20 cellular contexts compared by ENCODE assay signal in genomic region chr12:132397934-132398385, GRCh38.
DNase-seq lines count a peak whose midpoint lies in the region; ATAC-seq, FAIRE-seq and TF ChIP-seq lines count a peak whose summit lies in the region.
"Had no signal": no experiment of that assay in that cellular context is flagged by ENCODE, and none has a peak within 500 bp of the region (broad histone marks: within the 10 kb centered on the region; RNA-seq: fewer than 3 reads in every experiment).

No MANE protein-coding gene starts in this region.

- no peak overlapping the region for H3K4me3 ChIP-seq in heart right ventricle
- H3K4me3 ChIP-seq in HEK293 (ENCODE audit: low read depth, low read length) = no peak overlapping the region
- H3K4me3 ChIP-seq in kidney (ENCODE audit: low read length in 2 of 2) = no peak overlapping the region
- H3K4me3 ChIP-seq in spleen = no peak overlapping the region
- H3K4me3 ChIP-seq in vagina = no peak overlapping the region
- H3K4me3 ChIP-seq in HAP-1 = no peak overlapping the region
- H3K4me3 ChIP-seq: A549 had no signal

- no peaks in the 10 kb centered on the region for H3K4me1 ChIP-seq in heart right ventricle
- H3K4me1 ChIP-seq in HEK293 (ENCODE audit: control insufficient read depth, insufficient read depth, low read length) = no peaks in the 10 kb centered on the region
- no peaks in the 10 kb centered on the region for H3K4me1 ChIP-seq in kidney (ENCODE audit: control insufficient read depth in 1 of 2, insufficient read depth in 1 of 2, low read depth in 1 of 2, low read length in 2 of 2)
- H3K4me1 ChIP-seq in spleen = no peaks in the 10 kb centered on the region
- no peaks in the 10 kb centered on the region for H3K4me1 ChIP-seq in vagina
- no peaks in the 10 kb centered on the region for H3K4me1 ChIP-seq in HAP-1

- intact Hi-C loops in Right ventricle myocardium inferior (cut with DNase I) (no loop called here), heart right ventricle (cut with DNase I) (no loop called here), kidney (cut with DNase I) (no loop called here), spleen (cut with DNase I; ENCODE audit: low total_unique reads) (no loop called here), vagina (cut with DNase I) (no loop called here)

- FAIRE-seq in kidney (lab: Jason Lieb, UNC) = no peak
- FAIRE-seq: A549, H54, RCC 7860 had no signal

- no peaks in the 10 kb centered on the region for H3K36me3 ChIP-seq in heart right ventricle
- H3K36me3 ChIP-seq in HEK293 (ENCODE audit: control insufficient read depth in 2 of 2, insufficient read depth in 1 of 2, low read length in 2 of 2) = no peaks in the 10 kb centered on the region
- no peaks in the 10 kb centered on the region for H3K36me3 ChIP-seq in kidney (ENCODE audit: control insufficient read depth in 1 of 2, insufficient read depth in 2 of 2, low read length in 2 of 2)
- H3K36me3 ChIP-seq in spleen = no peaks in the 10 kb centered on the region
- no peaks in the 10 kb centered on the region for H3K36me3 ChIP-seq in vagina
- no peaks in the 10 kb centered on the region for H3K36me3 ChIP-seq in HAP-1 (replicated peaks)

- H3K27me3 ChIP-seq in heart right ventricle (peaks cover 18 to 82% (median 63%) of the 10 kb centered on the region in 7 donors), spleen (replicated peaks in 1 of 7) (peaks cover 0 to 87% (median 54%) of the 10 kb centered on the region in 7 donors), vagina (peaks cover 5% of the 10 kb centered on the region), HAP-1 (ENCODE audit: low read depth) (peaks cover 30% of the 10 kb centered on the region)

- H3K9ac ChIP-seq in kidney (ENCODE audit: low read length in 2 of 2) = no peak overlapping the region

- DNase-seq in Right ventricle myocardium inferior (ENCODE audit: missing footprints) = peak; percentile 54
- no peak for DNase-seq in heart right ventricle
- DNase-seq in kidney = peak; percentile 60
- DNase-seq in spleen = peak; percentile 54
- no peak for DNase-seq in vagina (ENCODE audit: extremely low spot score in 2 of 2)
- no peak for DNase-seq in HAP-1 (ENCODE audit: low spot score in 2 of 2)
- DNase-seq: EL, GF-D8, HFFc6, Kasumi-1, NCI-H1417 treated with DMSO at 0.1 percent for 48 hours, NCI-H1930, NCI-H226, NCI-H524, SHP77 had no signal

- no peak for TF ChIP-seq CTCF in heart right ventricle (IDR thresholded peaks at IDR 0.05)
- no peak for TF ChIP-seq CTCF in HEK293 (tag by site-specific recombination; IDR thresholded peaks at IDR 0.05)
- no peak for TF ChIP-seq CTCF in kidney (IDR thresholded peaks at IDR 0.05; ENCODE audit: borderline replicate concordance, extremely low read depth, insufficient read depth)
- no peak for TF ChIP-seq CTCF in spleen (IDR thresholded peaks at IDR 0.05 in 8 of 11, conservative IDR thresholded peaks at IDR 0.05 in 3 of 11)
- no peak for TF ChIP-seq CTCF in vagina (IDR thresholded peaks at IDR 0.05)

- POLR2A ChIA-PET in HEK293 (lab: Yijun Ruan, JAX) = no interaction called here

- CTCF ChIA-PET in HEK293 (lab: Yijun Ruan, JAX) = interaction anchor here (0.6 kb wide), 1 partner anchor 1028 kb away, joined by 3 read pairs; no protein-coding TSS in a partner anchor

- in situ Hi-C loops in HAP-1 (cut with MboI; ENCODE audit: low sequenced_read_pairs) = no loop called here

- ATAC-seq in Right ventricle myocardium inferior = no peak
- no peak for ATAC-seq in heart right ventricle
- ATAC-seq in GM19023 (IDR thresholded peaks at IDR 0.05; ENCODE audit: unreplicated experiment) = no peak
- ATAC-seq: A549 had no signal

- H3K9me3 ChIP-seq in heart right ventricle = no peaks in the 10 kb centered on the region
- H3K9me3 ChIP-seq in HEK293 (ENCODE audit: control insufficient read depth, insufficient read depth, low read depth, low read length) = no peaks in the 10 kb centered on the region
- H3K9me3 ChIP-seq in kidney (ENCODE audit: control insufficient read depth in 1 of 2, low read length in 2 of 2) = no peaks in the 10 kb centered on the region
- no peaks in the 10 kb centered on the region for H3K9me3 ChIP-seq in spleen
- H3K9me3 ChIP-seq in vagina = no peaks in the 10 kb centered on the region
- no peaks in the 10 kb centered on the region for H3K9me3 ChIP-seq in HAP-1
- H3K9me3 ChIP-seq: A549 had no signal

- H3K27ac ChIP-seq in heart right ventricle = no peak overlapping the region
- no peak overlapping the region for H3K27ac ChIP-seq in HEK293 (ENCODE audit: extremely low read depth, low read depth, low read length)
- no peak overlapping the region for H3K27ac ChIP-seq in kidney (ENCODE audit: low read depth in 2 of 2, low read length in 2 of 2)
- no peak overlapping the region for H3K27ac ChIP-seq in spleen
- no peak overlapping the region for H3K27ac ChIP-seq in vagina

- TF ChIP-seq POLR2A in spleen (IDR thresholded peaks at IDR 0.05) (no peak), vagina (IDR thresholded peaks at IDR 0.05) (no peak)

- WGBS in heart right ventricle, 2 donors = 66 to 70% methylated on average over 14 of the region's 14 CpGs
- 70 to 80% (median 72%) methylated on average over 14 of the region's 14 CpGs for WGBS in spleen, 5 donors

TF ChIP-seq in HEK293, 187 proteins besides CTCF, POLR2A, EP300 and RAD21:
- TF ChIP-seq BCL11A (tag by site-specific recombination; IDR thresholded peaks at IDR 0.05; ENCODE audit: low read depth) (peak; percentile 64; the same call in 1 of the 2 replicates), ZNF785 (tag by site-specific recombination; IDR thresholded peaks at IDR 0.05) (no peak)

Comparison
In these comparisons a context has a peak if more than half of its experiments do, and no peak if none do; other contexts are left out.
1. DNase-seq: peak in Right ventricle myocardium inferior (single experiment), kidney (single experiment) and spleen (single experiment); none in heart right ventricle (0 of 2), vagina (0 of 2) and HAP-1 (0 of 2).